ENCODE assay signal across 8 cellular contexts in genomic region chr16:89333401-89334001, GRCh38.
DNase-seq lines count a peak whose midpoint lies in the region; ATAC-seq and TF ChIP-seq lines count a peak whose summit lies in the region.
"Not testable (repeated sequence)": the region's sequence is repeated elsewhere in the genome, so short reads cannot be mapped to it uniquely, and the experiment has no call there.

No MANE protein-coding gene starts in this region.

- intact Hi-C loops in prostate gland (cut with DNase I): loop anchor here (10.0 kb wide), 1 partner anchor 231 kb away; the partner anchor contains the start of gene RPL13

- H3K36me3 Mint-ChIP-seq in activated naive CD8-positive, alpha-beta T cell treated with anti-CD3 and anti-CD28 coated beads, Interleukin-2, amount 10 ng/mL, durations not matched to agents 7 days and 5 days: not testable (repeated sequence)

- H3K4me1 ChIP-seq in prostate gland (replicated peaks): not testable (repeated sequence)

- ATAC-seq in activated naive CD8-positive, alpha-beta T cell treated with anti-CD3 and anti-CD28 coated beads, Interleukin-2, amount 10 ng/mL, durations not matched to agents 7 days and 5 days (ENCODE audit: low read depth): peak; percentile 45

- H3K4me3 ChIP-seq in prostate gland: not testable (repeated sequence)

- H3K9me3 ChIP-seq in prostate gland: not testable (repeated sequence)

- H3K4me1 Mint-ChIP-seq in activated naive CD8-positive, alpha-beta T cell treated with anti-CD3 and anti-CD28 coated beads, Interleukin-2, amount 10 ng/mL, durations not matched to agents 7 days and 5 days: peaks cover 55% of the 10 kb centered on the region

- H3K27ac ChIP-seq in epithelial cell of prostate (peak overlapping the region; percentile 17), layer of hippocampus (ENCODE audit: low read depth, low read length) (peak overlapping the region; percentile 12), prostate gland (peak overlapping the region in 1 of 2 donors; percentile 25)

- H3K27me3 ChIP-seq in layer of hippocampus (ENCODE audit: control insufficient read depth, insufficient read depth, low read length); prostate gland (replicated peaks; ENCODE audit: insufficient read depth): not testable (repeated sequence)

- peak; percentile 82 for DNase-seq in A172 (ENCODE audit: low spot score)
- DNase-seq in GM04503 (ENCODE audit: low read depth): peak; percentile 57
- peak; percentile 85 for DNase-seq in LHCN-M2 (ENCODE audit: low read depth)
- peak; percentile 25 to 38 for DNase-seq in SHP77 (lab: John Stamatoyannopoulos, UW)
- not testable (repeated sequence) for DNase-seq in activated naive CD8-positive, alpha-beta T cell treated with anti-CD3 and anti-CD28 coated beads, Interleukin-2, amount 10 ng/mL, durations not matched to agents 7 days and 5 days; epithelial cell of prostate (ENCODE audit: low read depth, low spot score)
- DNase-seq in prostate gland (ENCODE audit: low spot score): peak; percentile 62

- WGBS in prostate gland: 46% methylated on average over 13 of the region's 13 CpGs

- not testable (repeated sequence) for TF ChIP-seq POLR2A in prostate gland (IDR thresholded peaks at IDR 0.05)

- H3K27ac Mint-ChIP-seq in activated naive CD8-positive, alpha-beta T cell treated with anti-CD3 and anti-CD28 coated beads, Interleukin-2, amount 10 ng/mL, durations not matched to agents 7 days and 5 days: peak overlapping the region; percentile 54

- not testable (repeated sequence) for H3K9me3 Mint-ChIP-seq in activated naive CD8-positive, alpha-beta T cell treated with anti-CD3 and anti-CD28 coated beads, Interleukin-2, amount 10 ng/mL, durations not matched to agents 7 days and 5 days

- POLR2A ChIA-PET in activated naive CD8-positive, alpha-beta T cell treated with anti-CD3 and anti-CD28 coated beads, Interleukin-2, amount 10 ng/mL, durations not matched to agents 7 days and 5 days (lab: Charles Lee): not testable (repeated sequence)

- H3K36me3 ChIP-seq in prostate gland: not testable (repeated sequence)

- H3K27me3 Mint-ChIP-seq in activated naive CD8-positive, alpha-beta T cell treated with anti-CD3 and anti-CD28 coated beads, Interleukin-2, amount 10 ng/mL, durations not matched to agents 7 days and 5 days: not testable (repeated sequence)

- TF ChIP-seq CTCF in prostate gland (IDR thresholded peaks at IDR 0.05): peak in 3 of 4 experiments; percentile 60 to 87 (median 79)

- H3K4me3 Mint-ChIP-seq in activated naive CD8-positive, alpha-beta T cell treated with anti-CD3 and anti-CD28 coated beads, Interleukin-2, amount 10 ng/mL, durations not matched to agents 7 days and 5 days: not testable (repeated sequence)
